In the genomic region with DNA sequence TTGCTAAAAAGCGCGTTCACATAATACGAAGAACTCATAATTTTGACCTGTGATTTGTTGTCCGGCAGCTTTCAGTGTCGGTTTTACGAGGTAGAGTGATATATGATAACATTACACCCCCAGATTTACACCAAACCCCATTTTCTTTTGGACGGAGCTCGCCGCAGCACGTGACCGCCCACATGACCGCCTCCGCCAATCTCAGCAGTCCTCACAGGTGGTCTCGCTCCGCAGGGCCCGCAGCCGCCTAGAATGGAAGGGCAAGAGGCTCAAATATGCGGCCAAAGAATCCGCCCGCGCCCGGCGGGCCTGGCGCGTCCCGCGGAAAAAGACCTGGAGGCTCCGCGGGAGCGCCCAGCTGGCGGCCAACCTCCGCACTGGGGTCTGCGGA, we compare ENCODE assay signal across 8 cellular contexts. TPM values are rescaled to one million over a fixed set of nuclear protein-coding genes. Genes with fewer than 3 reads are reported as not detected.
DNase-seq lines count a peak whose midpoint lies in the region; ATAC-seq, FAIRE-seq and TF ChIP-seq lines count a peak whose summit lies in the region.

A gene (minus strand): TSS at position 168 of the 391 bp plus-strand sequence. CDS start 130 bp downstream, at position 38.

- ATAC-seq in activated CD4-positive, alpha-beta T cell treated with anti-CD3 and anti-CD28 coated beads for 36 hours: no peak
- no peak for ATAC-seq in GM21526 (IDR thresholded peaks at IDR 0.05; ENCODE audit: low FRiP score, unreplicated experiment)

- no peak for DNase-seq in activated CD4-positive, alpha-beta T cell treated with anti-CD3 and anti-CD28 coated beads for 36 hours
- DNase-seq in activated CD4-positive, alpha-beta T cell treated with anti-CD3 and anti-CD28 coated beads for 1 hour: no peak
- DNase-seq in NCI-H510A (lab: John Stamatoyannopoulos, UW) (peak; percentile 69), H1 (ENCODE audit: low read depth in 1 of 2, low spot score in 2 of 2) (peak in 1 of 2 experiments; percentile 66), neural progenitor cell (ENCODE audit: low spot score) (peak; percentile 60), SIG-M5 (lab: John Stamatoyannopoulos, UW) (no peak)
- DNase-seq in stimulated activated CD8-positive, alpha-beta memory T cell treated with anti-CD3 and anti-CD28 coated beads, Interleukin-4, amount 100 ng/mL, for 48 hours: no peak

- peak within 1 kb of the TSS; percentile 60; the same call in 1 of the 2 replicates for H2AK5ac ChIP-seq in H1 (ENCODE audit: low read depth, low read length)

- no peak within 1 kb of the TSS for H2BK120ac ChIP-seq in H1 (replicated peaks; ENCODE audit: low read depth, low read length)

- no peaks in the 10 kb centered on the region for H3F3A ChIP-seq in neural progenitor cell (ENCODE audit: low read depth)

- no peak within 1 kb of the TSS for H3K23ac ChIP-seq in H1 (ENCODE audit: insufficient read length)

- peak within 1 kb of the TSS; percentile 41 for H3K4me3 Mint-ChIP-seq in activated CD4-positive, alpha-beta T cell treated with anti-CD3 and anti-CD28 coated beads for 36 hours
- peak within 1 kb of the TSS; percentile 68 for H3K4me3 Mint-ChIP-seq in neural progenitor cell

- H3K4me1 ChIP-seq in H1 (replicated peaks in 1 of 4; ENCODE audit: control insufficient read depth in 3 of 4, insufficient read depth in 4 of 4, low read length in 3 of 4) (peaks cover 0 to 2% (median 0%) of the 10 kb centered on the region in 4 experiments; a peak in 3 of 7 replicates), neural progenitor cell (no peaks in the 10 kb centered on the region)

- H2BK15ac ChIP-seq in H1 (ENCODE audit: low read length): no peak within 1 kb of the TSS

- TF ChIP-seq CTCF in H1 (IDR thresholded peaks at IDR 0.05; ENCODE audit: control extremely low read depth in 1 of 3, insufficient read depth in 1 of 3, low read depth in 1 of 3, low read length in 3 of 3) (no peak), neural progenitor cell (IDR thresholded peaks at IDR 0.05) (no peak)

- CTCF ChIA-PET in activated CD4-positive, alpha-beta T cell treated with anti-CD3 and anti-CD28 coated beads for 36 hours (lab: Charles Lee): interaction anchor here (0.7 to 1.1 kb wide), 3 partner anchors 24 to 38 kb away, joined by 3 read pairs; no protein-coding TSS in a partner anchor
- CTCF ChIA-PET in H1 (lab: Charles Lee; ENCODE audit: partially characterized antibody): interaction anchor here (0.7 to 2.0 kb wide), 11 partner anchors 8 to 53 kb away, joined by 3 to 16 read pairs (median 5); a partner anchor contains a TSS

- H3K9me3 Mint-ChIP-seq in activated CD4-positive, alpha-beta T cell treated with anti-CD3 and anti-CD28 coated beads for 36 hours (ENCODE audit: low read depth): no peaks in the 10 kb centered on the region
- H3K9me3 Mint-ChIP-seq in neural progenitor cell: peaks cover 23% of the 10 kb centered on the region

- 0 out of 2 replicates have a peak within 1 kb of the TSS, but pooled peaks have one; percentile 45 for H4K8ac ChIP-seq in H1 (ENCODE audit: extremely low read depth, insufficient read depth, low read length)

- H3K23me2 ChIP-seq in H1 (ENCODE audit: low read depth, low read length): peaks cover 2% of the 10 kb centered on the region; the same call in 1 of the 2 replicates

- H3K27ac ChIP-seq in H1 (ENCODE audit: low read depth, low read length): no peak within 1 kb of the TSS
- no peak within 1 kb of the TSS for H3K27ac ChIP-seq in neural progenitor cell

- H3K27me3 Mint-ChIP-seq in activated CD4-positive, alpha-beta T cell treated with anti-CD3 and anti-CD28 coated beads for 36 hours: peaks cover 79% of the 10 kb centered on the region
- H3K27me3 Mint-ChIP-seq in neural progenitor cell (ENCODE audit: insufficient read depth, low read depth): peaks cover 92% of the 10 kb centered on the region

- no peak within 1 kb of the TSS for H2BK12ac ChIP-seq in H1 (ENCODE audit: low read depth, low read length)

- H3K36me3 ChIP-seq in H1 (ENCODE audit: control insufficient read depth in 2 of 4, insufficient read depth in 4 of 4, low read length in 3 of 4) (peaks cover 0 to 24% (median 0%) of the 10 kb centered on the region in 4 experiments; a peak in 1 of 8 replicates), neural progenitor cell (no peaks in the 10 kb centered on the region)

- no peak for TF ChIP-seq EP300 in H1 (IDR thresholded peaks at IDR 0.05; ENCODE audit: borderline replicate concordance in 1 of 2, low read depth in 2 of 2, low read length in 2 of 2)

- no peaks in the 10 kb centered on the region for H3K36me3 Mint-ChIP-seq in activated CD4-positive, alpha-beta T cell treated with anti-CD3 and anti-CD28 coated beads for 36 hours (ENCODE audit: low read depth)
- H3K36me3 Mint-ChIP-seq in neural progenitor cell: peaks cover 4% of the 10 kb centered on the region

- no peak within 1 kb of the TSS for H3K14ac ChIP-seq in H1 (ENCODE audit: insufficient read length)

- H3K18ac ChIP-seq in H1 (ENCODE audit: extremely low read depth, low read length): no peak within 1 kb of the TSS

- H3K79me1 ChIP-seq in H1 (ENCODE audit: low read depth, low read length): no peaks in the 10 kb centered on the region

- H3K4me3 ChIP-seq in H1 (ENCODE audit: extremely low read depth in 1 of 4, insufficient read depth in 2 of 4, low read depth in 3 of 4, low read length in 4 of 4) (peak within 1 kb of the TSS; percentile 11 to 54 (median 26); a peak in 5 of 8 replicates), neural progenitor cell (peak within 1 kb of the TSS; percentile 18)

- H4K20me1 ChIP-seq in H1 (replicated peaks in 1 of 2; ENCODE audit: control insufficient read depth in 1 of 2, insufficient read depth in 2 of 2, low read length in 2 of 2): peaks cover 24 to 48% of the 10 kb centered on the region in 2 experiments
- peaks cover 68% of the 10 kb centered on the region for H4K20me1 ChIP-seq in neural progenitor cell (ENCODE audit: low read depth)

- H3K4me2 ChIP-seq in H1 (ENCODE audit: insufficient read depth in 1 of 2, low read depth in 2 of 2, low read length in 2 of 2): peak within 1 kb of the TSS; percentile 40 to 59
- H3K4me2 ChIP-seq in neural progenitor cell: peak within 1 kb of the TSS; percentile 53

- H3K27me3 ChIP-seq in H1 (replicated peaks in 1 of 4; ENCODE audit: control insufficient read depth in 3 of 4, extremely low read depth in 1 of 4, insufficient read depth in 3 of 4, low read length in 3 of 4) (peaks cover 98 to 100% (median 100%) of the 10 kb centered on the region in 4 experiments), neural progenitor cell (peaks cover 100% of the 10 kb centered on the region)

- FAIRE-seq in H1 (lab: Jason Lieb, UNC): no peak

- H3K9ac ChIP-seq in H1 (replicated peaks in 1 of 4; ENCODE audit: extremely low read depth in 1 of 4, low read depth in 3 of 4, low read length in 3 of 4) (no peak within 1 kb of the TSS), neural progenitor cell (no peak within 1 kb of the TSS)

- H4K5ac ChIP-seq in H1 (ENCODE audit: insufficient read length, low read depth, low read length): no peak within 1 kb of the TSS

- intact Hi-C loops in activated CD4-positive, alpha-beta T cell treated with anti-CD3 and anti-CD28 coated beads for 36 hours (cut with DNase I, micrococcal nuclease): loop anchor here (1.0 to 5.0 kb wide), 3 partner anchors 9 to 59 kb away; a partner anchor contains a TSS

- no peak within 1 kb of the TSS for H2BK20ac ChIP-seq in H1 (ENCODE audit: low read length)

- H3K4me1 Mint-ChIP-seq in activated CD4-positive, alpha-beta T cell treated with anti-CD3 and anti-CD28 coated beads for 36 hours: peaks cover 36% of the 10 kb centered on the region
- H3K4me1 Mint-ChIP-seq in neural progenitor cell: peaks cover 6% of the 10 kb centered on the region

- H3K56ac ChIP-seq in H1 (replicated peaks; ENCODE audit: insufficient read length, low read depth, low read length): no peak within 1 kb of the TSS

- 10% methylated on average over 23 of the region's 33 CpGs; no CpG with 5 or more reads in 1 of the 2 experiments for WGBS in H1 (ENCODE audit: extremely low coverage in 1 of 2, insufficient coverage in 1 of 2, insufficient read length in 1 of 2, insufficient replicate concordance in 2 of 2, low coverage in 1 of 2, low lambda C conversion rate in 2 of 2, missing lambda C conversion rate in 1 of 2), 2 experiments

- H2BK5ac ChIP-seq in H1 (ENCODE audit: low read depth, low read length): no peak within 1 kb of the TSS

- H3K79me2 ChIP-seq in H1 (ENCODE audit: control insufficient read depth in 1 of 2, insufficient read depth in 2 of 2, low read length in 2 of 2): no peaks in the 10 kb centered on the region
- H3K79me2 ChIP-seq in neural progenitor cell (ENCODE audit: low read depth): no peaks in the 10 kb centered on the region

- H3K27ac Mint-ChIP-seq in activated CD4-positive, alpha-beta T cell treated with anti-CD3 and anti-CD28 coated beads for 36 hours: no peak within 1 kb of the TSS
- H3K27ac Mint-ChIP-seq in neural progenitor cell: no peak within 1 kb of the TSS

- TF ChIP-seq POLR2A in H1 (IDR thresholded peaks at IDR 0.05; ENCODE audit: control extremely low read depth in 1 of 2, low read depth in 2 of 2, low read length in 2 of 2): no peak

- H4K91ac ChIP-seq in H1 (replicated peaks; ENCODE audit: insufficient read length, low read length): no peak within 1 kb of the TSS

- H3K4ac ChIP-seq in H1 (replicated peaks; ENCODE audit: insufficient read length, low read depth, low read length): no peak within 1 kb of the TSS

- H2AFZ ChIP-seq in H1 (ENCODE audit: low read length) (no peak within 1 kb of the TSS), neural progenitor cell (replicated peaks) (no peak within 1 kb of the TSS)

- POLR2A ChIA-PET in activated CD4-positive, alpha-beta T cell treated with anti-CD3 and anti-CD28 coated beads for 36 hours (lab: Charles Lee): no interaction called here
- POLR2A ChIA-PET in H1 (lab: Charles Lee; ENCODE audit: partially characterized antibody): interaction anchor here (1.0 kb wide), 1 partner anchor 10 kb away, joined by 4 read pairs; no protein-coding TSS in a partner anchor

- H3K9me3 ChIP-seq in H1 (ENCODE audit: insufficient read depth in 2 of 2, low read depth in 1 of 2, low read length in 1 of 2) (peaks cover 0 to 10% of the 10 kb centered on the region in 2 experiments; a peak in 1 of 4 replicates), neural progenitor cell (ENCODE audit: low read depth) (no peaks in the 10 kb centered on the region)

- TF ChIP-seq RAD21 in H1 (IDR thresholded peaks at IDR 0.05 in 1 of 2, conservative IDR thresholded peaks at IDR 0.05 in 1 of 2; ENCODE audit: low read depth in 2 of 2, low read length in 2 of 2): no peak

RNA-seq across cellular contexts. Expression of the gene that starts here (rescaled TPM):
- not detected for total RNA-seq in activated CD4-positive, alpha-beta T cell treated with anti-CD3 and anti-CD28 coated beads for 36 hours
- not detected in 2 replicates for total RNA-seq in H1 (2021; fragmentation: NEBNext Ultra II Directional; extraction: Animal tissue kit (Norgen Biotek cat#: 25700))
- 0.03 TPM in 1 of 2 replicates, not detected in the other for polyA plus RNA-seq in H1 (2011; rRNA removed)
- not detected for polyA plus RNA-seq in H1 (2011; cell fraction: cytosol; rRNA removed)
- not detected for polyA plus RNA-seq in H1 (2011; cell fraction: nucleus; rRNA removed)
- polyA plus RNA-seq in H1 (2012, experiment 1 of 2): not detected in 4 replicates
- not detected for polyA plus RNA-seq in H1 (2012, experiment 2 of 2)
- 0.02 TPM for polyA plus RNA-seq in H1 (2013, experiment 1 of 2)
- polyA plus RNA-seq in H1 (2013, experiment 2 of 2): 0.02 TPM
- not detected in 2 replicates for polyA minus RNA-seq in H1 (2011; rRNA and poly(A)+ RNA removed)
- polyA minus RNA-seq in H1 (2011; cell fraction: cytosol; rRNA and poly(A)+ RNA removed): not detected
- polyA minus RNA-seq in H1 (2011; cell fraction: nucleus; rRNA and poly(A)+ RNA removed): not detected
- not detected in 2 replicates for total RNA-seq in neural progenitor cell (ENCODE audit: low replicate concordance)

Comparison
In these comparisons a context has a peak if more than half of its experiments do, and no peak if none do; other contexts are left out.
1. Peak in DNase-seq, H3K4me3 ChIP-seq and H3K4me2 ChIP-seq in neural progenitor cell; RNA of the gene not detected or under 1 TPM.